Comparison of ENCODE assay signal across 33 cellular contexts in the genomic region with DNA sequence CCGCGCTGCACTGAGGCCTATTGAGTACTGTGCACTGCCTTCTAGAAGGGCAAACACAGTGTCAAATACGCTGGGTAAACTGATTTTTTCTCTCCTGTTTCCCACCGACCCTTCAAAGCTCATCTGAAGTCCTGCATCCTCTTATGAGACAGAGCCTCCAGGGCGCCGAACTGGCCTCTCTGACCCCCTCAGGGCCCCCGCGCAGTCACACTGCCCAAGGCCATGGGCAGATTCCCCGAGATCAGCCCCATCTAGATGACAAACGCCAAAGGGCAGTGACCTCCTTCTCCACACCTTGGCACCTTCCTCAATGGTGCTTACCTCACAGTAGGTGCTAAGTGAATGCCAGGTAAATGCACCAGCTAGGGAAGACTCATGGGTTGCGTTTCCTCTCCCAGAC.
"Had no signal": no experiment of that assay in that cellular context is flagged by ENCODE, and none has a peak within 500 bp of the region (broad histone marks: within the 10 kb centered on the region; RNA-seq: fewer than 3 reads in every experiment).

No MANE protein-coding gene starts in this region.

- H3K36me3 ChIP-seq: adrenal gland, ascending aorta, breast epithelium, cardiac muscle cell, colonic mucosa, esophagus muscularis mucosa, gastrocnemius medialis, heart right ventricle had no signal

- ATAC-seq: activated naive CD8-positive, alpha-beta T cell treated with anti-CD3 and anti-CD28 coated beads, Interleukin-2, amount 50 U/mL, for 24 hours; activated T-cell treated with anti-CD3 and anti-CD28 coated beads, Interleukin-2, amount 50 U/mL, for 72 hours; foreskin keratinocyte; gastrocnemius medialis; heart right ventricle had no signal

- H3K4me2 ChIP-seq: hepatocyte had no signal

- H3K4me3 ChIP-seq: adrenal gland, ascending aorta, breast epithelium, cardiac muscle cell, colonic mucosa, dorsolateral prefrontal cortex, esophagus muscularis mucosa, gastrocnemius medialis, heart right ventricle, hepatocyte had no signal

- H3K4me1 ChIP-seq: adrenal gland, ascending aorta, breast epithelium, colonic mucosa, foreskin keratinocyte, gastrocnemius medialis had no signal

- H3K27me3 ChIP-seq: ascending aorta, cardiac muscle cell, colonic mucosa, esophagus muscularis mucosa, foreskin keratinocyte, gastrocnemius medialis, hepatocyte had no signal

- DNase-seq: activated CD4-positive, alpha-beta T cell treated with anti-CD3 and anti-CD28 coated beads for 4 hours; activated CD4-positive, alpha-beta T cell treated with anti-CD3 and anti-CD28 coated beads, Interleukin-2, amount 50 U/mL, for 1 hour; activated CD4-positive, alpha-beta T cell treated with anti-CD3 and anti-CD28 coated beads, Interleukin-2, amount 50 U/mL, for 48 hours; activated CD4-positive, CD25-positive, alpha-beta regulatory T cell; activated CD4-positive, CD25-positive, alpha-beta regulatory T cell treated with anti-CD3 and anti-CD28 coated beads, Interleukin-2, amount 50 U/mL, for 72 hours; activated CD8-positive, alpha-beta memory T cell treated with anti-CD3 and anti-CD28 coated beads, Interleukin-2, amount 50 U/mL, for 48 hours; activated gamma-delta T cell; activated naive CD4-positive, alpha-beta T cell; activated naive CD8-positive, alpha-beta T cell treated with anti-CD3 and anti-CD28 coated beads for 36 hours; activated naive CD8-positive, alpha-beta T cell treated with anti-CD3 and anti-CD28 coated beads, Interleukin-2, amount 50 U/mL, for 24 hours; activated T-cell treated with anti-CD3 and anti-CD28 coated beads for 4 hours; activated T-cell treated with anti-CD3 and anti-CD28 coated beads, Interleukin-2, amount 50 U/mL, for 24 hours; activated T-cell treated with anti-CD3 and anti-CD28 coated beads, Interleukin-2, amount 50 U/mL, for 72 hours; adrenal gland; amygdala; central memory CD4-positive, alpha-beta T cell; cerebellar nuclear complex; colonic mucosa; dorsolateral prefrontal cortex; effector memory CD4-positive, alpha-beta T cell; endodermal cell; erythroblast; foreskin keratinocyte; gastrocnemius medialis; heart right ventricle had no signal

- H3K27ac Mint-ChIP-seq: activated naive CD4-positive, alpha-beta T cell treated with anti-CD3 and anti-CD28 coated beads, Interleukin-2, amount 50 U/mL, for 24 hours; activated naive CD8-positive, alpha-beta T cell treated with anti-CD3 and anti-CD28 coated beads for 36 hours; activated naive CD8-positive, alpha-beta T cell treated with anti-CD3 and anti-CD28 coated beads, Interleukin-2, amount 50 U/mL, for 24 hours; activated T-cell treated with anti-CD3 and anti-CD28 coated beads, Interleukin-2, amount 50 U/mL, for 24 hours; brain; endodermal cell had no signal

- H3K4me1 Mint-ChIP-seq: brain, endodermal cell had no signal

- H3K9me3 ChIP-seq: adrenal gland, ascending aorta, breast epithelium, colonic mucosa, esophagus muscularis mucosa, gastrocnemius medialis, heart right ventricle had no signal

- H3K9me3 Mint-ChIP-seq: activated naive CD4-positive, alpha-beta T cell treated with anti-CD3 and anti-CD28 coated beads, Interleukin-2, amount 50 U/mL, for 24 hours; activated naive CD8-positive, alpha-beta T cell treated with anti-CD3 and anti-CD28 coated beads for 36 hours; activated naive CD8-positive, alpha-beta T cell treated with anti-CD3 and anti-CD28 coated beads, Interleukin-2, amount 50 U/mL, for 24 hours; activated T-cell treated with anti-CD3 and anti-CD28 coated beads, Interleukin-2, amount 50 U/mL, for 24 hours; activated T-cell treated with anti-CD3 and anti-CD28 coated beads, Interleukin-2, amount 50 U/mL, for 72 hours; brain; T-helper 2 cell treated with Interferon-gamma antibody and Interleukin-4, amounts not matched to agents 5 μg/mL and 100 μg/mL, for 36 hours had no signal

- H3K4me3 Mint-ChIP-seq: activated naive CD4-positive, alpha-beta T cell treated with anti-CD3 and anti-CD28 coated beads, Interleukin-2, amount 50 U/mL, for 24 hours; activated naive CD8-positive, alpha-beta T cell treated with anti-CD3 and anti-CD28 coated beads for 36 hours; activated naive CD8-positive, alpha-beta T cell treated with anti-CD3 and anti-CD28 coated beads, Interleukin-2, amount 50 U/mL, for 24 hours; activated T-cell treated with anti-CD3 and anti-CD28 coated beads, Interleukin-2, amount 50 U/mL, for 24 hours; activated T-cell treated with anti-CD3 and anti-CD28 coated beads, Interleukin-2, amount 50 U/mL, for 72 hours; brain; endodermal cell; T-helper 2 cell treated with Interferon-gamma antibody and Interleukin-4, amounts not matched to agents 5 μg/mL and 100 μg/mL, for 36 hours had no signal

- H3K27me3 Mint-ChIP-seq: activated naive CD4-positive, alpha-beta T cell treated with anti-CD3 and anti-CD28 coated beads, Interleukin-2, amount 50 U/mL, for 24 hours; activated naive CD8-positive, alpha-beta T cell treated with anti-CD3 and anti-CD28 coated beads, Interleukin-2, amount 50 U/mL, for 24 hours; brain had no signal

- H3K27ac ChIP-seq: adrenal gland, ascending aorta, breast epithelium, cardiac muscle cell, colonic mucosa, dorsolateral prefrontal cortex, esophagus muscularis mucosa, foreskin keratinocyte, gastrocnemius medialis, heart right ventricle, hepatocyte had no signal
